In genomic region chr17:14451729-14452191, GRCh38 we compare ENCODE assay signal across 19 cellular contexts.
"Had no signal": no experiment of that assay in that cellular context is flagged by ENCODE, and none has a peak within 500 bp of the region (broad histone marks: within the 10 kb centered on the region; RNA-seq: fewer than 3 reads in every experiment).

No MANE protein-coding gene starts in this region.

- H3K4me1 ChIP-seq: lower lobe of right lung, thyroid gland, upper lobe of right lung had no signal

- H3K4me3 ChIP-seq: lower lobe of right lung, thyroid gland, upper lobe of right lung had no signal

- DNase-seq: activated CD4-positive, alpha-beta T cell treated with anti-CD3 and anti-CD28 coated beads for 1 hour; activated CD4-positive, alpha-beta T cell treated with anti-CD3 and anti-CD28 coated beads, Interleukin-2, amount 50 U/mL, for 1 hour; activated CD8-positive, alpha-beta T cell treated with anti-CD3 and anti-CD28 coated beads, Interleukin-2, amount 10 ng/mL, durations not matched to agents 7 days and 5 days; activated gamma-delta T cell; activated naive CD4-positive, alpha-beta T cell treated with anti-CD3 and anti-CD28 coated beads, Interleukin-2, amount 50 U/mL, for 16 hours; activated naive CD8-positive, alpha-beta T cell treated with anti-CD3 and anti-CD28 coated beads, Interleukin-2, amount 50 U/mL, for 24 hours; anterior cingulate cortex; foreskin melanocyte; glutamatergic neuron; hypothalamus; lower lobe of right lung; naive thymus-derived CD4-positive, alpha-beta T cell; occipital lobe; stimulated activated CD4-positive, alpha-beta T cell treated with anti-CD3 and anti-CD28 coated beads, Interleukin-4, amount 100 ng/mL, for 24 hours; substantia nigra; T-cell; thyroid gland; upper lobe of right lung had no signal

- H3K27me3 ChIP-seq: thyroid gland, upper lobe of right lung had no signal

- H3K27ac ChIP-seq: lower lobe of right lung, thyroid gland, upper lobe of right lung had no signal

- FAIRE-seq: endometrium had no signal

- ATAC-seq: activated CD8-positive, alpha-beta T cell treated with anti-CD3 and anti-CD28 coated beads, Interleukin-2, amount 10 ng/mL, durations not matched to agents 7 days and 5 days; activated naive CD8-positive, alpha-beta T cell treated with anti-CD3 and anti-CD28 coated beads, Interleukin-2, amount 50 U/mL, for 24 hours; lower lobe of right lung; naive thymus-derived CD4-positive, alpha-beta T cell; T-cell; upper lobe of right lung had no signal

- H3K36me3 ChIP-seq: lower lobe of right lung, thyroid gland, upper lobe of right lung had no signal

- H3K9me3 ChIP-seq: lower lobe of right lung, thyroid gland, upper lobe of right lung had no signal
